7 cellular contexts compared by ENCODE assay signal in genomic region chr16:83952587-83952939, GRCh38. TPM values are rescaled to one million over a fixed set of nuclear protein-coding genes. Genes with fewer than 3 reads are reported as not detected.
A peak's percentile ranks its signal among the peaks of the same experiment; 100 is the strongest.
DNase-seq lines count a peak whose midpoint lies in the region; ATAC-seq and TF ChIP-seq lines count a peak whose summit lies in the region.

No MANE protein-coding gene starts in this region.

- no peaks in the 10 kb centered on the region for H3K36me3 ChIP-seq in SK-N-MC (ENCODE audit: insufficient read depth, low read length)
- H3K36me3 ChIP-seq in left ventricle myocardium inferior = no peaks in the 10 kb centered on the region
- peaks cover 0 to 4% (median 2%) of the 10 kb centered on the region in 4 donors for H3K36me3 ChIP-seq in stomach
- no peaks in the 10 kb centered on the region for H3K36me3 ChIP-seq in endodermal cell (ENCODE audit: control insufficient read depth, insufficient read depth, low read length)

- no peaks in the 10 kb centered on the region for H3K27me3 ChIP-seq in left ventricle myocardium inferior (ENCODE audit: low read depth)
- H3K27me3 ChIP-seq in stomach = no peaks in the 10 kb centered on the region
- H3K27me3 ChIP-seq in endodermal cell (ENCODE audit: control insufficient read depth, insufficient read depth, low read length, poor library complexity, severe bottlenecking) = no peaks in the 10 kb centered on the region

- peaks cover 2% of the 10 kb centered on the region for H3K9me3 Mint-ChIP-seq in endodermal cell

- H3K9ac ChIP-seq in SK-N-MC (ENCODE audit: insufficient read length) (no peak overlapping the region), endodermal cell (ENCODE audit: extremely low read depth, low read length, poor library complexity, severe bottlenecking) (no peak overlapping the region)

- no peak overlapping the region for H3K27ac Mint-ChIP-seq in endodermal cell

- H3K27me3 Mint-ChIP-seq in endodermal cell (ENCODE audit: insufficient read depth) = peaks cover 5% of the 10 kb centered on the region

- peak overlapping the region; percentile 57; the same call in 1 of the 2 replicates for H3K4me3 ChIP-seq in SK-N-MC
- peak overlapping the region; percentile 83 for H3K4me3 ChIP-seq in left ventricle myocardium inferior
- H3K4me3 ChIP-seq in stomach = peak overlapping the region; percentile 52 to 66 (median 57)
- no peak overlapping the region for H3K4me3 ChIP-seq in endodermal cell (ENCODE audit: low read length)

- H3K9me3 ChIP-seq in SK-N-MC (ENCODE audit: low read depth, low read length) (no peaks in the 10 kb centered on the region), left ventricle myocardium inferior (replicated peaks) (no peaks in the 10 kb centered on the region), stomach (no peaks in the 10 kb centered on the region), endodermal cell (ENCODE audit: control insufficient read depth, low read length) (no peaks in the 10 kb centered on the region)

- peaks cover 3% of the 10 kb centered on the region for H3K36me3 Mint-ChIP-seq in endodermal cell (ENCODE audit: low read depth)

- no peak for DNase-seq in SK-N-MC (ENCODE audit: low read depth, low spot score)
- no peak for DNase-seq in left ventricle myocardium inferior
- peak; percentile 35 for DNase-seq in stomach
- no peak for DNase-seq in EL
- no peak for DNase-seq in NCI-H187 treated with DMSO at 0.1 percent for 48 hours (lab: John Stamatoyannopoulos, UW)
- no peak for DNase-seq in endodermal cell

- TF ChIP-seq POLR2A in stomach (IDR thresholded peaks at IDR 0.05) = no peak

- H3K27ac ChIP-seq in SK-N-MC (no peak overlapping the region), left ventricle myocardium inferior (replicated peaks) (peak overlapping the region; percentile 99), stomach (peak overlapping the region; percentile 94 to 98 (median 94)), endodermal cell (ENCODE audit: low read depth, low read length) (no peak overlapping the region)

- peak; percentile 12 for ATAC-seq in HG02610 (IDR thresholded peaks at IDR 0.05; ENCODE audit: unreplicated experiment)

- TF ChIP-seq CTCF in left ventricle myocardium inferior (IDR thresholded peaks at IDR 0.05; ENCODE audit: borderline replicate concordance) (no peak), stomach (IDR thresholded peaks at IDR 0.05) (no peak), endodermal cell (conservative IDR thresholded peaks at IDR 0.05) (no peak)

- intact Hi-C loops in left ventricle myocardium inferior (cut with micrococcal nuclease) = loop anchor here (10.0 kb wide), 1 partner anchor 232 kb away; the partner anchor contains the start of gene TAF1C
- intact Hi-C loops in stomach (cut with DNase I; ENCODE audit: low total_unique reads) = no loop called here

- peaks cover 13% of the 10 kb centered on the region for H3K4me1 Mint-ChIP-seq in endodermal cell

- 3 to 13% (median 9%) methylated on average over 3 to 8 of the region's 8 CpGs for WGBS in stomach, 5 donors
- WGBS in endodermal cell (ENCODE audit: insufficient coverage in 1 of 2, insufficient read length in 1 of 2), 2 experiments = 79 to 87% methylated on average over 7 to 8 of the region's 8 CpGs

- H3K4me3 Mint-ChIP-seq in endodermal cell = no peak overlapping the region

- H3K4me1 ChIP-seq in left ventricle myocardium inferior (peaks cover 39% of the 10 kb centered on the region), stomach (peaks cover 18 to 47% (median 34%) of the 10 kb centered on the region in 4 donors), endodermal cell (ENCODE audit: control insufficient read depth, insufficient read depth, low read length) (peaks cover 8% of the 10 kb centered on the region)

- TF ChIP-seq EP300 in stomach (IDR thresholded peaks at IDR 0.05) = no peak

RNA-seq across cellular contexts. Expression of gene OSGIN1, which starts 0.5 kb away (rescaled TPM):
- total RNA-seq in left ventricle myocardium inferior (12.5 TPM), stomach (10 to 100 TPM in 3 of 5 donors, 1 to 10 TPM in 2; 2.6 to 28.6 (median 24.5) TPM), endodermal cell (1 to 10 TPM; 1.6 to 2.7 TPM)
- 10 to 100 TPM in 1 of 3 donors, 1 to 10 TPM in 2; 8.3 to 10.5 (median 9.9) TPM for polyA plus RNA-seq in stomach
- polyA plus RNA-seq in endodermal cell (2013, experiment 1 of 2) = 1.0 TPM
- 0.70 TPM for polyA plus RNA-seq in endodermal cell (2013, experiment 2 of 2)

RNA-seq across cellular contexts. Expression of gene NECAB2, which starts 15.5 kb away (rescaled TPM):
- total RNA-seq in left ventricle myocardium inferior = 0.69 TPM
- total RNA-seq in stomach = 10 to 100 TPM in 1 of 5 donors, 1 to 10 TPM in 1, not detected in 3; 1.7 to 11.2 TPM
- polyA plus RNA-seq in stomach = 1 to 10 TPM in 1 of 3 donors, under 1 TPM in 2; 0.46 to 1.7 (median 0.65) TPM
- 1 to 10 TPM; 2.7 to 3.3 TPM for total RNA-seq in endodermal cell
- polyA plus RNA-seq in endodermal cell (2013, experiment 1 of 2) = 34.1 TPM
- polyA plus RNA-seq in endodermal cell (2013, experiment 2 of 2) = 29.4 TPM

RNA-seq across cellular contexts. Expression of gene MLYCD, which starts 53.6 kb away (rescaled TPM):
- total RNA-seq in left ventricle myocardium inferior = 50.4 TPM
- total RNA-seq in stomach = 10 to 100 TPM; 14.0 to 43.8 (median 22.0) TPM
- 1 to 10 TPM; 2.9 to 3.5 (median 3.0) TPM for polyA plus RNA-seq in stomach
- total RNA-seq in endodermal cell = 10 to 100 TPM; 11.1 to 19.0 TPM
- 3.6 TPM for polyA plus RNA-seq in endodermal cell (2013, experiment 1 of 2)
- polyA plus RNA-seq in endodermal cell (2013, experiment 2 of 2) = 3.4 TPM

Comparison
In these comparisons a context has a peak if more than half of its experiments do, and no peak if none do; other contexts are left out.
1. H3K27ac ChIP-seq: peak in left ventricle myocardium inferior (single experiment) and stomach (5 of 5); none in SK-N-MC (single experiment) and endodermal cell (single experiment).